ENCODE assay signal across 4 cellular contexts in genomic region chr21:37049741-37050140, GRCh38. TPM values are rescaled to one million over a fixed set of nuclear protein-coding genes. Genes with fewer than 3 reads are reported as not detected.
"Had no signal": no experiment of that assay in that cellular context is flagged by ENCODE, and none has a peak within 500 bp of the region (broad histone marks: within the 10 kb centered on the region; RNA-seq: fewer than 3 reads in every experiment).

No MANE protein-coding gene starts in this region.

RNA-seq across cellular contexts. Expression of gene RIPPLY3, which starts 43.2 kb away (rescaled TPM):
- total RNA-seq: HT-29, HT1080, IMR-90 had no signal
- polyA plus RNA-seq: IgD-negative memory B cell had no signal
